Comparison of ENCODE assay signal across 11 cellular contexts in genomic region chr21:43209575-43210453, GRCh38. TPM values are rescaled to one million over a fixed set of nuclear protein-coding genes. Genes with fewer than 3 reads are reported as not detected.
DNase-seq lines count a peak whose midpoint lies in the region; ATAC-seq and TF ChIP-seq lines count a peak whose summit lies in the region.
"Had no signal": no experiment of that assay in that cellular context is flagged by ENCODE, and none has a peak within 500 bp of the region (broad histone marks: within the 10 kb centered on the region; RNA-seq: fewer than 3 reads in every experiment).

No MANE protein-coding gene starts in this region.

- H3K9me3 ChIP-seq in Panc1 (ENCODE audit: control insufficient read depth, insufficient read depth, low read depth, low read length) (no peaks in the 10 kb centered on the region), osteoblast (ENCODE audit: low read depth, low read length) (no peaks in the 10 kb centered on the region)

- intact Hi-C loops in Panc1 (cut with micrococcal nuclease; ENCODE audit: unreplicated experiment) = no loop called here

- no TSS peak for BruUV-seq in Panc1 (replicated peaks; lab: Mats Ljungman, UMichigan)

- H3K4me1 ChIP-seq in Panc1 (ENCODE audit: control insufficient read depth, insufficient read depth, low read length) (no peaks in the 10 kb centered on the region), osteoblast (ENCODE audit: insufficient read depth, low read length) (no peaks in the 10 kb centered on the region)

- no peaks in the 10 kb centered on the region for H3K79me2 ChIP-seq in osteoblast (ENCODE audit: insufficient read depth, low read length)

- H3K27ac ChIP-seq in Panc1 (ENCODE audit: low read length) = no peak overlapping the region
- H3K27ac ChIP-seq in osteoblast (ENCODE audit: low read depth, low read length) = no peak overlapping the region

- H3K27me3 ChIP-seq in Panc1 (ENCODE audit: control insufficient read depth, insufficient read depth, low read length) (no peaks in the 10 kb centered on the region), osteoblast (ENCODE audit: insufficient read depth, low read length) (peaks cover 13% of the 10 kb centered on the region)

- peak; percentile 85 for ATAC-seq in Panc1
- no peak for ATAC-seq in GM21717 (IDR thresholded peaks at IDR 0.05; ENCODE audit: unreplicated experiment)
- ATAC-seq in HG03457 (IDR thresholded peaks at IDR 0.05; ENCODE audit: unreplicated experiment) = no peak

- no peak overlapping the region for H2AFZ ChIP-seq in osteoblast (ENCODE audit: low read length)

- TF ChIP-seq CTCF in Panc1 (IDR thresholded peaks at IDR 0.05) (no peak), epithelial cell of esophagus (IDR thresholded peaks at IDR 0.05; ENCODE audit: insufficient read depth, low read depth, low read length, missing control alignments) (no peak), osteoblast (IDR thresholded peaks at IDR 0.05; ENCODE audit: extremely low read depth, low read depth, low read length) (no peak)

- no peak overlapping the region for H3K4me3 ChIP-seq in Panc1 (ENCODE audit: low read depth in 2 of 2, low read length in 2 of 2)
- H3K4me3 ChIP-seq in epithelial cell of esophagus (ENCODE audit: low read length) = no peak overlapping the region
- H3K4me3 ChIP-seq in osteoblast (ENCODE audit: insufficient read depth, low read length) = no peak overlapping the region

- H3K36me3 ChIP-seq in Panc1 (ENCODE audit: control insufficient read depth, insufficient read depth, low read length) (no peaks in the 10 kb centered on the region), osteoblast (ENCODE audit: insufficient read depth, low read length) (no peaks in the 10 kb centered on the region)

- peak; percentile 20 for DNase-seq in D341Med (ENCODE audit: low spot score)
- DNase-seq in Panc1 (ENCODE audit: low read depth, low spot score) = peak; percentile 13
- DNase-seq in epithelial cell of esophagus (ENCODE audit: low read depth) = peak; percentile 27
- peak; percentile 80 for DNase-seq in osteoblast (ENCODE audit: insufficient read length, low spot score, missing footprints)
- no peak for DNase-seq in HEK293T (ENCODE audit: extremely low spot score)
- no peak for DNase-seq in RPMI8226
- DNase-seq: kidney glomerular epithelial cell, NCI-H1694, SHP77 had no signal

- POLR2A ChIA-PET in Panc1 (lab: Charles Lee) (no interaction called here), HEK293T (lab: Yijun Ruan, JAX) (no interaction called here)

- H4K20me1 ChIP-seq in osteoblast (ENCODE audit: insufficient read depth, low read length) = no peaks in the 10 kb centered on the region

- in situ Hi-C loops in Panc1 (cut with HindIII; ENCODE audit: low pct_unique_long_range_greater_than_20kb, low sequenced_read_pairs) = no loop called here

- CTCF ChIA-PET in Panc1 (lab: Charles Lee) (no interaction called here), HEK293T (lab: Yijun Ruan, JAX) (no interaction called here)

- H3K4me2 ChIP-seq in osteoblast (ENCODE audit: insufficient read depth, low read length) = no peak overlapping the region

TF ChIP-seq in HEK293T, 16 proteins besides CTCF, POLR2A, EP300 and RAD21:
- TF ChIP-seq ELF4 (IDR thresholded peaks at IDR 0.05) = no peak

RNA-seq across cellular contexts. Expression of gene CRYAA, which starts 41.0 kb away (rescaled TPM):
- total RNA-seq in Panc1 (2021; ENCODE audit: unreplicated experiment) (2.1 TPM), osteoblast (not detected in 2 replicates)
- polyA plus RNA-seq in Panc1 (2012; ENCODE audit: insufficient read length) = 2.7 TPM

Comparison
In these comparisons a context has a peak if more than half of its experiments do, and no peak if none do; other contexts are left out.
1. DNase-seq: peak in D341Med (single experiment), Panc1 (single experiment), epithelial cell of esophagus (single experiment) and osteoblast (single experiment); none in HEK293T (single experiment) and RPMI8226 (single experiment).